ENCODE assay signal across 24 cellular contexts in genomic region chr4:6230827-6231662, GRCh38. TPM values are rescaled to one million over a fixed set of nuclear protein-coding genes. Genes with fewer than 3 reads are reported as not detected.
"Had no signal": no experiment of that assay in that cellular context is flagged by ENCODE, and none has a peak within 500 bp of the region (broad histone marks: within the 10 kb centered on the region; RNA-seq: fewer than 3 reads in every experiment).

No MANE protein-coding gene starts in this region.

- H3K27ac ChIP-seq: left lung, prostate gland, skin epidermis, thoracic aorta had no signal

- H3K9me3 Mint-ChIP-seq: activated naive CD4-positive, alpha-beta T cell treated with anti-CD3 and anti-CD28 coated beads, Interleukin-2, amount 10 ng/mL, durations not matched to agents 7 days and 5 days; activated T-cell treated with anti-CD3 and anti-CD28 coated beads, Interleukin-2, amount 50 U/mL, for 72 hours; neural crest cell; T-helper 1 cell treated with Interleukin-12 subunit alpha and Interleukin-12 subunit beta and Interleukin-4 antibody, amounts not matched to agents 30 μg/mL and 1 μg/mL, for 36 hours had no signal

- H3K4me1 Mint-ChIP-seq: activated naive CD4-positive, alpha-beta T cell treated with anti-CD3 and anti-CD28 coated beads, Interleukin-2, amount 10 ng/mL, durations not matched to agents 7 days and 5 days; naive thymus-derived CD4-positive, alpha-beta T cell; neural crest cell had no signal

- H3K4me3 ChIP-seq: left lung, prostate gland, skin epidermis, thoracic aorta had no signal

- H3K36me3 ChIP-seq: left lung, prostate gland, thoracic aorta had no signal

- H3K9me3 ChIP-seq: left lung, prostate gland, thoracic aorta had no signal

- H3K27ac Mint-ChIP-seq: activated naive CD4-positive, alpha-beta T cell treated with anti-CD3 and anti-CD28 coated beads, Interleukin-2, amount 10 ng/mL, durations not matched to agents 7 days and 5 days; activated T-cell treated with anti-CD3 and anti-CD28 coated beads, Interleukin-2, amount 50 U/mL, for 72 hours; naive thymus-derived CD4-positive, alpha-beta T cell; T-helper 1 cell treated with Interleukin-12 subunit alpha and Interleukin-12 subunit beta and Interleukin-4 antibody, amounts not matched to agents 30 μg/mL and 1 μg/mL, for 36 hours had no signal

- FAIRE-seq: endothelial cell of umbilical vein had no signal

- H3K4me1 ChIP-seq: left lung, prostate gland had no signal

- H3K4me3 Mint-ChIP-seq: activated naive CD4-positive, alpha-beta T cell treated with anti-CD3 and anti-CD28 coated beads, Interleukin-2, amount 10 ng/mL, durations not matched to agents 7 days and 5 days; activated T-cell treated with anti-CD3 and anti-CD28 coated beads, Interleukin-2, amount 50 U/mL, for 72 hours; naive thymus-derived CD4-positive, alpha-beta T cell; neural crest cell; T-helper 1 cell treated with Interleukin-12 subunit alpha and Interleukin-12 subunit beta and Interleukin-4 antibody, amounts not matched to agents 30 μg/mL and 1 μg/mL, for 36 hours had no signal

- H3K36me3 Mint-ChIP-seq: activated naive CD4-positive, alpha-beta T cell treated with anti-CD3 and anti-CD28 coated beads, Interleukin-2, amount 10 ng/mL, durations not matched to agents 7 days and 5 days; naive thymus-derived CD4-positive, alpha-beta T cell had no signal

- DNase-seq: activated CD4-positive, alpha-beta T cell treated with anti-CD3 and anti-CD28 coated beads for 4 hours; activated CD4-positive, alpha-beta T cell treated with anti-CD3 and anti-CD28 coated beads, Interleukin-2, amount 50 U/mL, for 48 hours; activated CD4-positive, CD25-positive, alpha-beta regulatory T cell; activated effector memory CD4-positive, alpha-beta T cell treated with Interleukin-2 at 50 U/mL for 16 hours; activated naive CD4-positive, alpha-beta T cell treated with anti-CD3 and anti-CD28 coated beads, Interleukin-2, amount 10 ng/mL, durations not matched to agents 7 days and 5 days; activated T-cell treated with anti-CD3 and anti-CD28 coated beads, Interleukin-2, amount 50 U/mL, for 72 hours; amygdala; caudate nucleus; effector memory CD4-positive, alpha-beta T cell; foreskin melanocyte; kidney glomerular epithelial cell; left lung; naive thymus-derived CD4-positive, alpha-beta T cell; stimulated activated CD4-positive, alpha-beta T cell treated with anti-CD3 and anti-CD28 coated beads, Interleukin-1b, Interleukin-23, amount 100 ng/mL, for 48 hours; T1000 had no signal

- ATAC-seq: activated T-cell treated with anti-CD3 and anti-CD28 coated beads, Interleukin-2, amount 50 U/mL, for 72 hours; esophagus mucosa; left lung; naive thymus-derived CD4-positive, alpha-beta T cell had no signal

RNA-seq across cellular contexts. Expression of gene JAKMIP1, which starts 30.7 kb away (rescaled TPM):
- total RNA-seq: dermis microvascular lymphatic vessel endothelial cell, endothelial cell of umbilical vein, esophagus mucosa, lung microvascular endothelial cell had no signal
- polyA plus RNA-seq: endothelial cell of umbilical vein had no signal
